ENCODE assay signal across 18 cellular contexts in genomic region chr14:28966416-28967233, GRCh38.
A peak's percentile ranks its signal among the peaks of the same experiment; 100 is the strongest.
DNase-seq lines count a peak whose midpoint lies in the region; ATAC-seq lines count a peak whose summit lies in the region.
"Had no signal": no experiment of that assay in that cellular context is flagged by ENCODE, and none has a peak within 500 bp of the region (broad histone marks: within the 10 kb centered on the region; RNA-seq: fewer than 3 reads in every experiment).

No MANE protein-coding gene starts in this region.

- no peaks in the 10 kb centered on the region for H3K27me3 ChIP-seq in H7 (ENCODE audit: control insufficient read depth, insufficient read depth, low read length)
- H3K27me3 ChIP-seq: BLaER1 treated with 17β-estradiol and CSF1 and Interleukin-3, amounts not matched to agents 10 nM and 100 nM had no signal

- H3K4me3 ChIP-seq in H7 (ENCODE audit: insufficient read depth, low read depth, low read length): no peak overlapping the region
- H3K4me3 ChIP-seq: BLaER1 treated with 17β-estradiol and CSF1 and Interleukin-3, amounts not matched to agents 10 nM and 100 nM; K562 had no signal

- ATAC-seq in GM19395 (IDR thresholded peaks at IDR 0.05; ENCODE audit: unreplicated experiment): peak; percentile 92
- peak; percentile 75 for ATAC-seq in HG02623 (IDR thresholded peaks at IDR 0.05; ENCODE audit: unreplicated experiment)
- ATAC-seq in HG03196 (IDR thresholded peaks at IDR 0.05; ENCODE audit: unreplicated experiment): peak; percentile 97
- ATAC-seq: activated naive CD4-positive, alpha-beta T cell treated with anti-CD3 and anti-CD28 coated beads, Interleukin-2, amount 50 U/mL, for 72 hours; K562 had no signal

- DNase-seq in renal cortical epithelial cell (ENCODE audit: low read depth): peak; percentile 51
- no peak for DNase-seq in activated CD4-positive, alpha-beta T cell treated with anti-CD3 and anti-CD28 coated beads for 1 hour
- DNase-seq in H7: no peak
- no peak for DNase-seq in NCI-H146 (lab: John Stamatoyannopoulos, UW)
- DNase-seq: activated CD4-positive, CD25-positive, alpha-beta regulatory T cell; activated CD8-positive, alpha-beta memory T cell treated with anti-CD3 and anti-CD28 coated beads, Interleukin-2, amount 50 U/mL, for 4 hours; caudate nucleus; DMS79; foreskin melanocyte; NCI-H1417 treated with DMSO at 0.1 percent for 48 hours; NCI-H510A; stimulated activated naive CD4-positive, alpha-beta T cell treated with Interleukin-2 at 50 U/mL for 16 hours had no signal

- no peaks in the 10 kb centered on the region for H3K36me3 ChIP-seq in H7 (replicated peaks; ENCODE audit: control insufficient read depth, insufficient read depth, low read length)
- H3K36me3 ChIP-seq: BLaER1 treated with 17β-estradiol and CSF1 and Interleukin-3, amounts not matched to agents 10 nM and 100 nM had no signal
